In the genomic region with DNA sequence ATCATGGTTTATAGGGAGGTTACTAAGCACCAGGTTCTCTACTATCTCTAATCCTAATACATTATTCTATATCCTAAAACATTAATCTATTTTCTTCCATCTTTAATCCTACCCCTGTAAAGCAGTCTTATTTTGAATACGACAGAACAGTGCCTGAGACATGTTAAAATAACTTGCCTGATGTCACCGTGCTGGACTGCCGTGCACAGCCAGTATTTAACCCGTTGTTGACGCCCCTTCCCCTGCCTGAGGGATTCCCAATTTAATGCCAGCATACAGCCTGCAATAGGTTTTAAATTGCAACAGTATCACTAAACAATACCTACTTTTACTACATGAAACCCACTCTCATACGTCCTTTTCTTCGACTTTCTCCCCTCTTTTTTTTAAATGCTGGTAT, we compare ENCODE assay signal across 1 cellular context.
TF ChIP-seq lines count a peak whose summit lies in the region.

No MANE protein-coding gene starts in this region.

TF ChIP-seq in GM23338, 12 proteins besides CTCF, POLR2A, EP300 and RAD21 (continued from another document):
- TF ChIP-seq, protein P1, sequence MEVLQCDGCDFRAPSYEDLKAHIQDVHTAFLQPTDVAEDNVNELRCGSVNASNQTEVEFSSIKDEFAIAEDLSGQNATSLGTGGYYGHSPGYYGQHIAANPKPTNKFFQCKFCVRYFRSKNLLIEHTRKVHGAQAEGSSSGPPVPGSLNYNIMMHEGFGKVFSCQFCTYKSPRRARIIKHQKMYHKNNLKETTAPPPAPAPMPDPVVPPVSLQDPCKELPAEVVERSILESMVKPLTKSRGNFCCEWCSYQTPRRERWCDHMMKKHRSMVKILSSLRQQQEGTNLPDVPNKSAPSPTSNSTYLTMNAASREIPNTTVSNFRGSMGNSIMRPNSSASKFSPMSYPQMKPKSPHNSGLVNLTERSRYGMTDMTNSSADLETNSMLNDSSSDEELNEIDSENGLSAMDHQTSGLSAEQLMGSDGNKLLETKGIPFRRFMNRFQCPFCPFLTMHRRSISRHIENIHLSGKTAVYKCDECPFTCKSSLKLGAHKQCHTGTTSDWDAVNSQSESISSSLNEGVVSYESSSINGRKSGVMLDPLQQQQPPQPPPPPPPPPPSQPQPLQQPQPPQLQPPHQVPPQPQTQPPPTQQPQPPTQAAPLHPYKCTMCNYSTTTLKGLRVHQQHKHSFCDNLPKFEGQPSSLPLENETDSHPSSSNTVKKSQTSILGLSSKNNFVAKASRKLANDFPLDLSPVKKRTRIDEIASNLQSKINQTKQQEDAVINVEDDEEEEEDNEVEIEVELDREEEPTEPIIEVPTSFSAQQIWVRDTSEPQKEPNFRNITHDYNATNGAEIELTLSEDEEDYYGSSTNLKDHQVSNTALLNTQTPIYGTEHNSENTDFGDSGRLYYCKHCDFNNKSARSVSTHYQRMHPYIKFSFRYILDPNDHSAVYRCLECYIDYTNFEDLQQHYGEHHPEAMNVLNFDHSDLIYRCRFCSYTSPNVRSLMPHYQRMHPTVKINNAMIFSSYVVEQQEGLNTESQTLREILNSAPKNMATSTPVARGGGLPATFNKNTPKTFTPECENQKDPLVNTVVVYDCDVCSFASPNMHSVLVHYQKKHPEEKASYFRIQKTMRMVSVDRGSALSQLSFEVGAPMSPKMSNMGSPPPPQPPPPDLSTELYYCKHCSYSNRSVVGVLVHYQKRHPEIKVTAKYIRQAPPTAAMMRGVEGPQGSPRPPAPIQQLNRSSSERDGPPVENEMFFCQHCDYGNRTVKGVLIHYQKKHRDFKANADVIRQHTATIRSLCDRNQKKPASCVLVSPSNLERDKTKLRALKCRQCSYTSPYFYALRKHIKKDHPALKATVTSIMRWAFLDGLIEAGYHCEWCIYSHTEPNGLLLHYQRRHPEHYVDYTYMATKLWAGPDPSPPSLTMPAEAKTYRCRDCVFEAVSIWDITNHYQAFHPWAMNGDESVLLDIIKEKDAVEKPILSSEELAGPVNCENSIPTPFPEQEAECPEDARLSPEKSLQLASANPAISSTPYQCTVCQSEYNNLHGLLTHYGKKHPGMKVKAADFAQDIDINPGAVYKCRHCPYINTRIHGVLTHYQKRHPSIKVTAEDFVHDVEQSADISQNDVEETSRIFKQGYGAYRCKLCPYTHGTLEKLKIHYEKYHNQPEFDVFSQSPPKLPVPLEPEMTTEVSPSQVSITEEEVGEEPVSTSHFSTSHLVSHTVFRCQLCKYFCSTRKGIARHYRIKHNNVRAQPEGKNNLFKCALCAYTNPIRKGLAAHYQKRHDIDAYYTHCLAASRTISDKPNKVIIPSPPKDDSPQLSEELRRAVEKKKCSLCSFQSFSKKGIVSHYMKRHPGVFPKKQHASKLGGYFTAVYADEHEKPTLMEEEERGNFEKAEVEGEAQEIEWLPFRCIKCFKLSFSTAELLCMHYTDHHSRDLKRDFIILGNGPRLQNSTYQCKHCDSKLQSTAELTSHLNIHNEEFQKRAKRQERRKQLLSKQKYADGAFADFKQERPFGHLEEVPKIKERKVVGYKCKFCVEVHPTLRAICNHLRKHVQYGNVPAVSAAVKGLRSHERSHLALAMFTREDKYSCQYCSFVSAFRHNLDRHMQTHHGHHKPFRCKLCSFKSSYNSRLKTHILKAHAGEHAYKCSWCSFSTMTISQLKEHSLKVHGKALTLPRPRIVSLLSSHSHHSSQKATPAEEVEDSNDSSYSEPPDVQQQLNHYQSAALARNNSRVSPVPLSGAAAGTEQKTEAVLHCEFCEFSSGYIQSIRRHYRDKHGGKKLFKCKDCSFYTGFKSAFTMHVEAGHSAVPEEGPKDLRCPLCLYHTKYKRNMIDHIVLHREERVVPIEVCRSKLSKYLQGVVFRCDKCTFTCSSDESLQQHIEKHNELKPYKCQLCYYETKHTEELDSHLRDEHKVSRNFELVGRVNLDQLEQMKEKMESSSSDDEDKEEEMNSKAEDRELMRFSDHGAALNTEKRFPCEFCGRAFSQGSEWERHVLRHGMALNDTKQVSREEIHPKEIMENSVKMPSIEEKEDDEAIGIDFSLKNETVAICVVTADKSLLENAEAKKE (CRISPR knock-in tag; IDR thresholded peaks at IDR 0.05), result no peak
- TF ChIP-seq, protein P2, sequence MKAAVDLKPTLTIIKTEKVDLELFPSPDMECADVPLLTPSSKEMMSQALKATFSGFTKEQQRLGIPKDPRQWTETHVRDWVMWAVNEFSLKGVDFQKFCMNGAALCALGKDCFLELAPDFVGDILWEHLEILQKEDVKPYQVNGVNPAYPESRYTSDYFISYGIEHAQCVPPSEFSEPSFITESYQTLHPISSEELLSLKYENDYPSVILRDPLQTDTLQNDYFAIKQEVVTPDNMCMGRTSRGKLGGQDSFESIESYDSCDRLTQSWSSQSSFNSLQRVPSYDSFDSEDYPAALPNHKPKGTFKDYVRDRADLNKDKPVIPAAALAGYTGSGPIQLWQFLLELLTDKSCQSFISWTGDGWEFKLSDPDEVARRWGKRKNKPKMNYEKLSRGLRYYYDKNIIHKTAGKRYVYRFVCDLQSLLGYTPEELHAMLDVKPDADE (IDR thresholded peaks at IDR 0.05), result no peak
- no peak for TF ChIP-seq REST (IDR thresholded peaks at IDR 0.05; ENCODE audit: unreplicated experiment)
